15 cellular contexts compared by ENCODE assay signal in genomic region chr7:102604431-102605145, GRCh38. TPM values are rescaled to one million over a fixed set of nuclear protein-coding genes. Genes with fewer than 3 reads are reported as not detected.
DNase-seq lines count a peak whose midpoint lies in the region; ATAC-seq, FAIRE-seq and TF ChIP-seq lines count a peak whose summit lies in the region.
"Not testable (repeated sequence)": the region's sequence is repeated elsewhere in the genome, so short reads cannot be mapped to it uniquely, and the experiment has no call there.
"Had no signal": no experiment of that assay in that cellular context is flagged by ENCODE, and none has a peak within 500 bp of the region (broad histone marks: within the 10 kb centered on the region; RNA-seq: fewer than 3 reads in every experiment).

No MANE protein-coding gene starts in this region.

- not testable (repeated sequence) for H3K4me1 Mint-ChIP-seq in activated T-helper 17 cell treated with anti-CD3 and anti-CD28 coated beads, Interleukin-2, amount 50 U/mL, for 72 hours

- H3K79me2 ChIP-seq in HCT116 (ENCODE audit: insufficient read depth, low read length), result not testable (repeated sequence)

- DNase-seq in HCT116 (ENCODE audit: low read depth, low spot score); RCC 7860 (ENCODE audit: low spot score); right cardiac atrium; lower lobe of right lung; sciatic nerve (ENCODE audit: low spot score); upper lobe of left lung: not testable (repeated sequence)

- not testable (repeated sequence) for H3K9me3 ChIP-seq in HCT116 (ENCODE audit: control insufficient read depth in 1 of 2, insufficient read depth in 1 of 2, low read depth in 1 of 2, low read length in 2 of 2); gastroesophageal sphincter; right cardiac atrium (ENCODE audit: control insufficient read depth, low read length); lower lobe of right lung; upper lobe of left lung

- peak; percentile 89 for ATAC-seq in HCT116
- peak; percentile 28 for ATAC-seq in activated T-helper 17 cell treated with anti-CD3 and anti-CD28 coated beads, Interleukin-2, amount 50 U/mL, for 72 hours (replicated peaks)
- ATAC-seq in gastroesophageal sphincter, result peak; percentile 22
- ATAC-seq in right cardiac atrium, result peak; percentile 68 to 84
- peak; percentile 8 to 11 for ATAC-seq in lower lobe of right lung
- ATAC-seq in sciatic nerve, result peak; percentile 3
- ATAC-seq in upper lobe of left lung (ENCODE audit: low FRiP score in 2 of 2), result peak; percentile 32 to 69

- RAD21 ChIA-PET in HCT116 (lab: Charles Lee; ENCODE audit: low non-redundant PET in 1 of 2, low total read pairs in 2 of 2, uncharacterized antibody in 2 of 2, unreplicated experiment in 2 of 2), result not testable (repeated sequence)

- not testable (repeated sequence) for H3K27me3 Mint-ChIP-seq in activated T-helper 17 cell treated with anti-CD3 and anti-CD28 coated beads, Interleukin-2, amount 50 U/mL, for 72 hours

- H3K4me2 ChIP-seq in HCT116 (ENCODE audit: low read length), result not testable (repeated sequence)

- POLR2A ChIA-PET in HCT116 (lab: Charles Lee), result not testable (repeated sequence)

- not testable (repeated sequence) for H3K9me2 ChIP-seq in HCT116 (ENCODE audit: insufficient read depth)

- H3K36me3 Mint-ChIP-seq in activated T-helper 17 cell treated with anti-CD3 and anti-CD28 coated beads, Interleukin-2, amount 50 U/mL, for 72 hours (ENCODE audit: low read depth), result not testable (repeated sequence)

- not testable (repeated sequence) for H2AFZ ChIP-seq in HCT116 (ENCODE audit: low read depth, low read length, poor library complexity, severe bottlenecking)

- CTCF ChIA-PET in HCT116 (lab: Charles Lee), result not testable (repeated sequence)

- intact Hi-C loops in HCT116 (cut with micrococcal nuclease); right cardiac atrium (cut with DNase I); lower lobe of right lung (cut with DNase I); sciatic nerve (cut with DNase I): not testable (repeated sequence)

- WGBS in gastroesophageal sphincter (ENCODE audit: low coverage in 1 of 2), 2 donors, result no CpG with 5 or more reads among the region's 19 CpGs
- WGBS in right cardiac atrium, result 25% methylated on average over 5 of the region's 19 CpGs
- 40% methylated on average over 1 of the region's 19 CpGs; no CpG with 5 or more reads in 1 of the 2 donors for WGBS in upper lobe of left lung, 2 donors

- H3K36me3 ChIP-seq in HCT116 (ENCODE audit: control insufficient read depth in 1 of 2, insufficient read depth in 2 of 2, low read length in 2 of 2); gastroesophageal sphincter; lower lobe of right lung; upper lobe of left lung: not testable (repeated sequence)

- H3K4me1 ChIP-seq in HCT116 (ENCODE audit: control insufficient read depth in 1 of 2, insufficient read depth in 2 of 2, low read length in 2 of 2); gastroesophageal sphincter; right cardiac atrium (ENCODE audit: control insufficient read depth, insufficient read depth, low read length); lower lobe of right lung; upper lobe of left lung: not testable (repeated sequence)

- not testable (repeated sequence) for TF ChIP-seq POLR2A in HCT116 (IDR thresholded peaks at IDR 0.05; ENCODE audit: borderline replicate concordance, extremely low read depth, insufficient read depth, insufficient read length); gastroesophageal sphincter (IDR thresholded peaks at IDR 0.05); upper lobe of left lung (IDR thresholded peaks at IDR 0.05)

- H3K27me3 ChIP-seq in HCT116 (ENCODE audit: insufficient read depth, low read length); gastroesophageal sphincter; right cardiac atrium (ENCODE audit: control insufficient read depth, insufficient read depth); lower lobe of right lung (ENCODE audit: low read depth); upper lobe of left lung: not testable (repeated sequence)

- H4K20me1 ChIP-seq in HCT116 (ENCODE audit: insufficient read depth), result not testable (repeated sequence)

- not testable (repeated sequence) for BruUV-seq in HCT116 (replicated peaks; lab: Mats Ljungman, UMichigan)

- not testable (repeated sequence) for H3K9me3 Mint-ChIP-seq in activated T-helper 17 cell treated with anti-CD3 and anti-CD28 coated beads, Interleukin-2, amount 50 U/mL, for 72 hours

- peak; percentile 52 for FAIRE-seq in RCC 7860 (lab: Jason Lieb, UNC)

- not testable (repeated sequence) for TF ChIP-seq EP300 in gastroesophageal sphincter (IDR thresholded peaks at IDR 0.05); upper lobe of left lung (IDR thresholded peaks at IDR 0.05)

- not testable (repeated sequence) for H3K4me3 Mint-ChIP-seq in activated T-helper 17 cell treated with anti-CD3 and anti-CD28 coated beads, Interleukin-2, amount 50 U/mL, for 72 hours

- H3K27ac ChIP-seq in HCT116 (ENCODE audit: low read depth, low read length); gastroesophageal sphincter; right cardiac atrium (ENCODE audit: low read length); lower lobe of right lung; upper lobe of left lung: not testable (repeated sequence)

- not testable (repeated sequence) for H3K4me3 ChIP-seq in HCT116 (replicated peaks in 1 of 2; ENCODE audit: low read depth in 1 of 2, low read length in 2 of 2); gastroesophageal sphincter; right cardiac atrium (ENCODE audit: low read length); lower lobe of right lung; upper lobe of left lung

- not testable (repeated sequence) for H3K9ac ChIP-seq in HCT116 (ENCODE audit: low read length)

- not testable (repeated sequence) for TF ChIP-seq RAD21 in HCT116 (IDR thresholded peaks at IDR 0.05; ENCODE audit: low read depth)

- H3K27ac Mint-ChIP-seq in activated T-helper 17 cell treated with anti-CD3 and anti-CD28 coated beads, Interleukin-2, amount 50 U/mL, for 72 hours, result not testable (repeated sequence)

- not testable (repeated sequence) for TF ChIP-seq CTCF in HCT116 (IDR thresholded peaks at IDR 0.05 in 2 of 3, conservative IDR thresholded peaks at IDR 0.05 in 1 of 3; ENCODE audit: borderline replicate concordance in 1 of 3, insufficient read depth in 1 of 3, low read depth in 2 of 3, low read length in 2 of 3); gastroesophageal sphincter (IDR thresholded peaks at IDR 0.05); lower lobe of right lung (IDR thresholded peaks at IDR 0.05); upper lobe of left lung (IDR thresholded peaks at IDR 0.05)

RNA-seq across cellular contexts. Expression of gene RASA4, which starts 12.0 kb away (rescaled TPM):
- total RNA-seq in HCT116 (2021; ENCODE audit: unreplicated experiment) (18.3 TPM), gastroesophageal sphincter (10 to 100 TPM; 35.5 to 62.2 (median 44.2) TPM), right cardiac atrium (10 to 100 TPM; 10.5 to 27.2 (median 22.7) TPM), lower lobe of right lung (47.1 TPM), sciatic nerve (233 TPM), upper lobe of left lung (100 to 1,000 TPM in 1 of 6 donors, 10 to 100 TPM in 4, 1 to 10 TPM in 1; 8.7 to 132 (median 41.7) TPM)
- polyA plus RNA-seq in HCT116 (2012), result 9.6 and 13.1 TPM in 2 replicates
- total RNA-seq in activated T-helper 17 cell treated with anti-CD3 and anti-CD28 coated beads, Interleukin-2, amount 50 U/mL, for 72 hours, result 10 to 100 TPM; 29.6 to 62.9 TPM
- 14.2 TPM for polyA plus RNA-seq in right cardiac atrium

RNA-seq across cellular contexts. Expression of gene POLR2J3, which starts 32.2 kb away (rescaled TPM):
- 14.0 TPM for total RNA-seq in HCT116 (2021; ENCODE audit: unreplicated experiment)
- 13.4 and 16.4 TPM in 2 replicates for polyA plus RNA-seq in HCT116 (2012)
- 100 to 1,000 TPM in 1 of 2 donors, 10 to 100 TPM in 1; 76.6 to 101 TPM for total RNA-seq in activated T-helper 17 cell treated with anti-CD3 and anti-CD28 coated beads, Interleukin-2, amount 50 U/mL, for 72 hours
- total RNA-seq in gastroesophageal sphincter, result 10 to 100 TPM; 11.8 to 25.7 (median 17.5) TPM
- total RNA-seq in right cardiac atrium, result 10 to 100 TPM; 10.2 to 17.3 (median 12.3) TPM
- 54.8 TPM for polyA plus RNA-seq in right cardiac atrium
- total RNA-seq in lower lobe of right lung, result 58.1 TPM
- total RNA-seq in sciatic nerve, result 64.2 TPM
- 100 to 1,000 TPM in 1 of 6 donors, 10 to 100 TPM in 5; 17.2 to 147 (median 32.8) TPM for total RNA-seq in upper lobe of left lung

RNA-seq across cellular contexts. Expression of gene UPK3BL1, which starts 38.0 kb away (rescaled TPM):
- total RNA-seq in HCT116 (2021; ENCODE audit: unreplicated experiment) (7.1 TPM), gastroesophageal sphincter (10 to 100 TPM; 18.9 to 26.0 (median 23.6) TPM), right cardiac atrium (10 to 100 TPM in 2 of 4 donors, 1 to 10 TPM in 2; 5.1 to 22.6 (median 9.9) TPM), lower lobe of right lung (35.5 TPM), sciatic nerve (23.0 TPM), upper lobe of left lung (10 to 100 TPM; 17.0 to 99.3 (median 30.0) TPM)
- 12.0 and 13.4 TPM in 2 replicates for polyA plus RNA-seq in HCT116 (2012)
- 10 to 100 TPM; 37.5 to 55.6 TPM for total RNA-seq in activated T-helper 17 cell treated with anti-CD3 and anti-CD28 coated beads, Interleukin-2, amount 50 U/mL, for 72 hours
- polyA plus RNA-seq in right cardiac atrium, result 24.2 TPM

RNA-seq across cellular contexts. Expression of gene SPDYE2B, which starts 45.5 kb away (rescaled TPM):
- total RNA-seq in HCT116 (2021; ENCODE audit: unreplicated experiment), result not detected
- polyA plus RNA-seq in HCT116 (2012), result 0.12 and 0.17 TPM in 2 replicates
- not detected for total RNA-seq in activated T-helper 17 cell treated with anti-CD3 and anti-CD28 coated beads, Interleukin-2, amount 50 U/mL, for 72 hours
- not detected for total RNA-seq in gastroesophageal sphincter
- total RNA-seq in right cardiac atrium, result not detected
- not detected for polyA plus RNA-seq in right cardiac atrium
- total RNA-seq in lower lobe of right lung, result not detected
- total RNA-seq in sciatic nerve, result not detected
- total RNA-seq in upper lobe of left lung, result not detected
- total RNA-seq: CD4-positive, alpha-beta T cell; Daoy; G401; H7; HT-29; LHCN-M2; MCF 10A had no signal

RNA-seq across cellular contexts. Expression of gene SPDYE2, which starts 53.6 kb away (rescaled TPM):
- not detected for total RNA-seq in HCT116 (2021; ENCODE audit: unreplicated experiment)
- polyA plus RNA-seq in HCT116 (2012), result 0.12 and 1.2 TPM in 2 replicates
- total RNA-seq in activated T-helper 17 cell treated with anti-CD3 and anti-CD28 coated beads, Interleukin-2, amount 50 U/mL, for 72 hours, result not detected
- total RNA-seq in gastroesophageal sphincter, result not detected
- not detected for total RNA-seq in right cardiac atrium
- 0.09 TPM for polyA plus RNA-seq in right cardiac atrium
- total RNA-seq in lower lobe of right lung, result not detected
- 0.31 TPM for total RNA-seq in sciatic nerve
- total RNA-seq in upper lobe of left lung, result 1 to 10 TPM in 1 of 6 donors, under 1 TPM in 1, not detected in 4; 0.23 to 1.1 TPM
- total RNA-seq: Daoy, G401, H7, HT-29, LHCN-M2, MCF 10A had no signal

Comparison
In these comparisons a context has a peak if more than half of its experiments do, and no peak if none do; other contexts are left out.
1. ATAC-seq: peak in every context shown above with its lines; median percentile 89 in HCT116; 76 in right cardiac atrium; 50 in upper lobe of left lung; 28 in activated T-helper 17 cell treated with anti-CD3 and anti-CD28 coated beads, Interleukin-2, amount 50 U/mL, for 72 hours; 22 in gastroesophageal sphincter; 10 in lower lobe of right lung; 3 in sciatic nerve.